36 cellular contexts compared by ENCODE assay signal in genomic region chr14:64951724-64952123, GRCh38. TPM values are rescaled to one million over a fixed set of nuclear protein-coding genes. Genes with fewer than 3 reads are reported as not detected.
DNase-seq lines count a peak whose midpoint lies in the region; ATAC-seq and TF ChIP-seq lines count a peak whose summit lies in the region.
"Had no signal": no experiment of that assay in that cellular context is flagged by ENCODE, and none has a peak within 500 bp of the region (broad histone marks: within the 10 kb centered on the region; RNA-seq: fewer than 3 reads in every experiment).

No MANE protein-coding gene starts in this region.

- no peaks in the 10 kb centered on the region for H3K9me3 ChIP-seq in right cardiac atrium (ENCODE audit: control insufficient read depth, low read length)
- H3K9me3 ChIP-seq in skeletal muscle tissue (ENCODE audit: control insufficient read depth in 3 of 3, low read length in 3 of 3), result no peaks in the 10 kb centered on the region
- H3K9me3 ChIP-seq in upper lobe of left lung, result no peaks in the 10 kb centered on the region
- H3K9me3 ChIP-seq: A549 had no signal

- H3K27me3 ChIP-seq in right cardiac atrium (ENCODE audit: control insufficient read depth, insufficient read depth) (no peaks in the 10 kb centered on the region), skeletal muscle tissue (ENCODE audit: control insufficient read depth in 3 of 3, insufficient read depth in 3 of 3, low read length in 3 of 3) (no peaks in the 10 kb centered on the region), upper lobe of left lung (no peaks in the 10 kb centered on the region)

- DNase-seq in G401 (ENCODE audit: low spot score) (peak; percentile 81), fibroblast of gingiva (ENCODE audit: low read depth) (peak; percentile 38), right cardiac atrium (peak in 1 of 3 donors; percentile 48), AG20443 (ENCODE audit: low spot score) (no peak), activated gamma-delta T cell (lab: John Stamatoyannopoulos, UW) (no peak), upper lobe of left lung (no peak)
- DNase-seq: activated CD4-positive, alpha-beta memory T cell treated with anti-CD3 and anti-CD28 coated beads for 36 hours; activated CD4-positive, alpha-beta T cell treated with anti-CD3 and anti-CD28 coated beads for 1 hour; activated CD8-positive, alpha-beta memory T cell treated with anti-CD3 and anti-CD28 coated beads, Interleukin-2, amount 50 U/mL, for 4 hours; AML-193; amygdala; CD4-positive, alpha-beta memory T cell; DND-41; foreskin melanocyte; NCI-H1436 treated with DMSO at 0.1 percent for 48 hours; NCI-H2081 treated with DMSO at 0.1 percent for 48 hours; NCI-H2227 treated with DMSO at 0.1 percent for 48 hours; NCI-H526 treated with DMSO at 0.1 percent for 48 hours; NK-92 treated with Interleukin-12 subunit alpha and Interleukin-12 subunit beta, amount 100 ng/mL, for 24 hours; PC-3; retina; stimulated activated CD4-positive, alpha-beta T cell treated with anti-CD3 and anti-CD28 coated beads, Interleukin-12 subunit alpha, Interleukin-12 subunit beta, amount 100 ng/mL, for 4 hours; stimulated activated CD4-positive, alpha-beta T cell treated with anti-CD3 and anti-CD28 coated beads, Interleukin-4, amount 100 ng/mL, for 1 hour; T-helper 2 cell had no signal

- H3K4me3 ChIP-seq in right cardiac atrium (ENCODE audit: low read length) (no peak overlapping the region), skeletal muscle tissue (ENCODE audit: low read length in 3 of 3) (peak overlapping the region in 2 of 3 donors; percentile 1 to 72), upper lobe of left lung (no peak overlapping the region)
- H3K4me3 ChIP-seq: A549, GM23338 had no signal

- H3K27ac ChIP-seq in right cardiac atrium (ENCODE audit: low read length) (peak overlapping the region; percentile 59), skeletal muscle tissue (ENCODE audit: low read depth, low read length) (peak overlapping the region; percentile 96), upper lobe of left lung (no peak overlapping the region)
- H3K27ac ChIP-seq: A549 had no signal

- H3K36me3 ChIP-seq in skeletal muscle tissue (ENCODE audit: control insufficient read depth in 3 of 3, insufficient read depth in 3 of 3, low read length in 3 of 3) (peaks cover 0 to 6% (median 4%) of the 10 kb centered on the region in 3 donors), upper lobe of left lung (peaks cover 0 to 33% (median 15%) of the 10 kb centered on the region in 4 donors)

- TF ChIP-seq CTCF in upper lobe of left lung (IDR thresholded peaks at IDR 0.05), result no peak

- no peak for TF ChIP-seq EP300 in upper lobe of left lung (IDR thresholded peaks at IDR 0.05)

- TF ChIP-seq POLR2A in upper lobe of left lung (IDR thresholded peaks at IDR 0.05), result no peak

- H3K4me1 ChIP-seq in right cardiac atrium (ENCODE audit: control insufficient read depth, insufficient read depth, low read length) (peaks cover 4% of the 10 kb centered on the region), skeletal muscle tissue (ENCODE audit: control insufficient read depth in 3 of 3, insufficient read depth in 3 of 3, low read length in 3 of 3) (peaks cover 40 to 59% (median 51%) of the 10 kb centered on the region in 3 donors), upper lobe of left lung (no peaks in the 10 kb centered on the region)
- H3K4me1 ChIP-seq: A549 had no signal

- in situ Hi-C loops in G401 (cut with HindIII; ENCODE audit: low sequenced_read_pairs), result no loop called here

- peak overlapping the region in 2 of 3 donors; percentile 67 to 78 for H3K9ac ChIP-seq in skeletal muscle tissue (ENCODE audit: low read depth in 1 of 3, low read length in 3 of 3)

- ATAC-seq in right cardiac atrium, result peak; percentile 3 to 26
- ATAC-seq in GM19455 (IDR thresholded peaks at IDR 0.05; ENCODE audit: unreplicated experiment), result no peak
- ATAC-seq in upper lobe of left lung (ENCODE audit: low FRiP score in 2 of 2), result no peak
- ATAC-seq: A549, esophagus mucosa, GM23338, PC-3, SK-N-SH treated with all-trans-retinoic acid at 6 μM for 48 hours had no signal

- intact Hi-C loops in right cardiac atrium (cut with DNase I), result no loop called here

RNA-seq across cellular contexts. Expression of gene GPX2, which starts 9.2 kb away (rescaled TPM):
- not detected in 2 replicates for total RNA-seq in G401 (2014; rRNA removed; shearing (Covaris generic))
- total RNA-seq in right cardiac atrium, result not detected
- polyA plus RNA-seq in right cardiac atrium, result 0.23 TPM
- not detected for total RNA-seq in skeletal muscle tissue
- total RNA-seq in upper lobe of left lung, result 1 to 10 TPM in 5 of 6 donors, under 1 TPM in 1; 0.91 to 9.5 (median 2.2) TPM
- total RNA-seq: activated CD4-positive, alpha-beta memory T cell treated with anti-CD3 and anti-CD28 coated beads for 36 hours; activated naive CD4-positive, alpha-beta T cell treated with anti-CD3 and anti-CD28 coated beads, Interleukin-2, amount 50 U/mL, for 72 hours; CD4-positive, alpha-beta memory T cell; HT1080; osteocyte; subcutaneous adipose tissue had no signal
- polyA plus RNA-seq: CD4-positive, alpha-beta memory T cell; neural cell had no signal

RNA-seq across cellular contexts. Expression of gene RAB15, which starts 20.4 kb away (rescaled TPM):
- 15.8 and 26.2 TPM in 2 replicates for total RNA-seq in G401 (2014; rRNA removed; shearing (Covaris generic))
- total RNA-seq in right cardiac atrium (10 to 100 TPM; 12.7 to 48.1 (median 16.9) TPM), skeletal muscle tissue (8.4 TPM), upper lobe of left lung (10 to 100 TPM; 16.8 to 39.8 (median 22.8) TPM)
- 29.5 TPM for polyA plus RNA-seq in right cardiac atrium
- total RNA-seq: bronchial epithelial cell had no signal

RNA-seq across cellular contexts. Expression of gene FNTB, which starts 35.0 kb away (rescaled TPM):
- total RNA-seq in G401 (2014; rRNA removed; shearing (Covaris generic)), result 8.0 and 8.7 TPM in 2 replicates
- total RNA-seq in right cardiac atrium (10 to 100 TPM; 10.6 to 20.7 (median 15.3) TPM), skeletal muscle tissue (5.7 TPM), upper lobe of left lung (10 to 100 TPM in 5 of 6 donors, 1 to 10 TPM in 1; 9.5 to 30.1 (median 16.0) TPM)
- 14.9 TPM for polyA plus RNA-seq in right cardiac atrium

RNA-seq across cellular contexts. Expression of gene CHURC1, which starts 37.5 kb away (rescaled TPM):
- 51.0 and 64.1 TPM in 2 replicates for total RNA-seq in G401 (2014; rRNA removed; shearing (Covaris generic))
- total RNA-seq in right cardiac atrium (100 to 1,000 TPM in 1 of 4 donors, 10 to 100 TPM in 3; 78.6 to 114 (median 92.7) TPM), skeletal muscle tissue (33.4 TPM), upper lobe of left lung (10 to 100 TPM; 18.3 to 99.6 (median 49.2) TPM)
- 55.5 TPM for polyA plus RNA-seq in right cardiac atrium

Comparison
In these comparisons a context has a peak if more than half of its experiments do, and no peak if none do; other contexts are left out.
1. DNase-seq: peak in G401 (single experiment) and fibroblast of gingiva (single experiment); none in AG20443 (single experiment), activated gamma-delta T cell (single experiment) and upper lobe of left lung (0 of 2).
2. ATAC-seq: peak in right cardiac atrium (2 of 2); none in GM19455 (single experiment) and upper lobe of left lung (0 of 2).
3. H3K27ac ChIP-seq: peak in right cardiac atrium (single experiment) and skeletal muscle tissue (single experiment); none in upper lobe of left lung (0 of 4).
4. H3K4me3 ChIP-seq: peak in skeletal muscle tissue (2 of 3); none in right cardiac atrium (single experiment) and upper lobe of left lung (0 of 4).